Comparison of ENCODE assay signal across 1 cellular context in genomic region chr22:35894464-35894878, GRCh38.
TF ChIP-seq lines count a peak whose summit lies in the region.

No MANE protein-coding gene starts in this region.

TF ChIP-seq in A549, 52 proteins besides CTCF, POLR2A, EP300 and RAD21 (continued from another document):
- TF ChIP-seq, protein P1, sequence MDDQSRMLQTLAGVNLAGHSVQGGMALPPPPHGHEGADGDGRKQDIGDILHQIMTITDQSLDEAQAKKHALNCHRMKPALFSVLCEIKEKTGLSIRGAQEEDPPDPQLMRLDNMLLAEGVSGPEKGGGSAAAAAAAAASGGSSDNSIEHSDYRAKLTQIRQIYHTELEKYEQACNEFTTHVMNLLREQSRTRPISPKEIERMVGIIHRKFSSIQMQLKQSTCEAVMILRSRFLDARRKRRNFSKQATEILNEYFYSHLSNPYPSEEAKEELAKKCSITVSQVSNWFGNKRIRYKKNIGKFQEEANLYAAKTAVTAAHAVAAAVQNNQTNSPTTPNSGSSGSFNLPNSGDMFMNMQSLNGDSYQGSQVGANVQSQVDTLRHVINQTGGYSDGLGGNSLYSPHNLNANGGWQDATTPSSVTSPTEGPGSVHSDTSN (IDR thresholded peaks at IDR 0.05), result no peak
- TF ChIP-seq GATA3 (IDR thresholded peaks at IDR 0.05; ENCODE audit: borderline replicate concordance) (no peak), RARB (CRISPR knock-in tag; IDR thresholded peaks at IDR 0.05) (no peak), ZNF302 (CRISPR knock-in tag; IDR thresholded peaks at IDR 0.05) (no peak), HOXB13 (CRISPR knock-in tag; IDR thresholded peaks at IDR 0.05; ENCODE audit: low read depth) (no peak)
- TF ChIP-seq, protein P2, sequence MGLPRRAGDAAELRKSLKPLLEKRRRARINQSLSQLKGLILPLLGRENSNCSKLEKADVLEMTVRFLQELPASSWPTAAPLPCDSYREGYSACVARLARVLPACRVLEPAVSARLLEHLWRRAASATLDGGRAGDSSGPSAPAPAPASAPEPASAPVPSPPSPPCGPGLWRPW (IDR thresholded peaks at IDR 0.05), result no peak
